In the genomic region with DNA sequence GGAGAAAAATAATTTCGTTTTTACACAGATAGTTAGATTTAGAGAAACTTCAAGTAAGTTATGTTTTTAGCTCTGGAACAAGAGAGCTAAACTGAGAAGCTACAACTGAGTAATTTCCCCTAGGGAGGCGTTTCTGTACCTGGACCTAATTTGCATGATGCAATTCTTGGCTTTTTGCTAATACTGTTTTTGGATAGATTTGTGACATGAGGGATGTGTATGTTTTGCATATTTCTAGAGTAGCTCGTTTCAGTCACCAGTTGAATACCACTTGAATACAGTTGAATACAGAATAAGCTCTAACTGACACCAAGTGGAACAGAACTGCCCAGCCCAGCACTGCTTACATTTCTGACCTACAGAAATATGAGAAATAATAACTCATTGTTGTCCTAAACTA, we compare ENCODE assay signal across 23 cellular contexts.
DNase-seq lines count a peak whose midpoint lies in the region; ATAC-seq and TF ChIP-seq lines count a peak whose summit lies in the region.
"Had no signal": no experiment of that assay in that cellular context is flagged by ENCODE, and none has a peak within 500 bp of the region (broad histone marks: within the 10 kb centered on the region; RNA-seq: fewer than 3 reads in every experiment).

No MANE protein-coding gene starts in this region.

- no peak overlapping the region for H3K23ac ChIP-seq in mesenchymal stem cell (ENCODE audit: low read length in 2 of 2)

- H3K27me3 ChIP-seq in mesenchymal stem cell (ENCODE audit: control insufficient read depth in 1 of 2, insufficient read depth in 1 of 2, low read length in 2 of 2), result no peaks in the 10 kb centered on the region
- H3K27me3 ChIP-seq: BE2C had no signal

- H3K18ac ChIP-seq in mesenchymal stem cell (ENCODE audit: low read depth in 1 of 2, low read length in 2 of 2), result no peak overlapping the region

- no peaks in the 10 kb centered on the region for H3K9me3 Mint-ChIP-seq in endothelial cell (ENCODE audit: unreplicated experiment)

- no peak overlapping the region for H2BK12ac ChIP-seq in mesenchymal stem cell (ENCODE audit: low read length in 2 of 2)

- H3K4ac ChIP-seq in mesenchymal stem cell (ENCODE audit: low read depth in 1 of 2, low read length in 2 of 2), result no peak overlapping the region

- H2BK5ac ChIP-seq in mesenchymal stem cell (ENCODE audit: low read depth, low read length, poor library complexity, severe bottlenecking), result no peak overlapping the region

- no peak overlapping the region for H3K4me2 ChIP-seq in mesenchymal stem cell (ENCODE audit: low read length, poor library complexity, severe bottlenecking)

- H3K4me3 Mint-ChIP-seq in endothelial cell (ENCODE audit: unreplicated experiment), result no peak overlapping the region
- H3K4me3 Mint-ChIP-seq: CD8-positive, alpha-beta memory T cell; IgD-negative memory B cell had no signal

- H3K4me3 ChIP-seq in mesenchymal stem cell (ENCODE audit: insufficient read depth in 1 of 2, low read depth in 1 of 2, low read length in 2 of 2), result no peak overlapping the region
- H3K4me3 ChIP-seq: GM23248, HAP-1 had no signal

- ATAC-seq in GM21717 (IDR thresholded peaks at IDR 0.05; ENCODE audit: unreplicated experiment) (peak; percentile 69), HG03432 (IDR thresholded peaks at IDR 0.05; ENCODE audit: unreplicated experiment) (peak; percentile 77), HG03159 (IDR thresholded peaks at IDR 0.05; ENCODE audit: unreplicated experiment) (no peak)
- ATAC-seq: HepG2 had no signal

- no peaks in the 10 kb centered on the region for H3K36me3 Mint-ChIP-seq in endothelial cell (ENCODE audit: low read depth, unreplicated experiment)
- H3K36me3 Mint-ChIP-seq: CD4-positive, CD25-positive, alpha-beta regulatory T cell; CD8-positive, alpha-beta memory T cell; IgD-negative memory B cell had no signal

- no peak overlapping the region for H3K27ac ChIP-seq in mesenchymal stem cell (ENCODE audit: low read length, poor library complexity, severe bottlenecking)
- H3K27ac ChIP-seq: GM23248 had no signal

- no peaks in the 10 kb centered on the region for H3K36me3 ChIP-seq in mesenchymal stem cell (ENCODE audit: control insufficient read depth in 1 of 2, insufficient read depth in 2 of 2, low read depth in 1 of 2, low read length in 2 of 2)
- H3K36me3 ChIP-seq: BE2C, HAP-1 had no signal

- no peaks in the 10 kb centered on the region for H3K27me3 Mint-ChIP-seq in endothelial cell (ENCODE audit: unreplicated experiment)
- H3K27me3 Mint-ChIP-seq: CD4-positive, CD25-positive, alpha-beta regulatory T cell; CD8-positive, alpha-beta memory T cell; IgD-negative memory B cell had no signal

- no peaks in the 10 kb centered on the region for H3K9me3 ChIP-seq in mesenchymal stem cell (ENCODE audit: control insufficient read depth, low read length)
- H3K9me3 ChIP-seq: BE2C, HAP-1 had no signal

- no peak overlapping the region for H4K8ac ChIP-seq in mesenchymal stem cell (ENCODE audit: low read length)

- DNase-seq in NCI-H526 treated with DMSO at 0.1 percent for 48 hours (lab: John Stamatoyannopoulos, UW), result peak; percentile 90
- DNase-seq in NCI-H1417 treated with DMSO at 0.1 percent for 48 hours (lab: John Stamatoyannopoulos, UW), result no peak
- DNase-seq in endothelial cell (ENCODE audit: low spot score), result no peak
- DNase-seq in mesenchymal stem cell, result no peak
- DNase-seq: ACHN; BE2C; C1 segment of cervical spinal cord; CD4-positive, CD25-positive, alpha-beta regulatory T cell; CD8-positive, alpha-beta memory T cell; COR-L47; DMS 273 treated with DMSO at 0.1 percent for 48 hours; DMS53; DND-41; EL; GM23248; Karpas-422; KBM-7 had no signal

- H3K4me1 ChIP-seq in mesenchymal stem cell (ENCODE audit: control insufficient read depth, insufficient read depth, low read depth, low read length), result no peaks in the 10 kb centered on the region
- H3K4me1 ChIP-seq: BE2C, HAP-1 had no signal

- H3K9ac ChIP-seq in mesenchymal stem cell (ENCODE audit: low read length), result no peak overlapping the region
- H3K9ac ChIP-seq: GM23248 had no signal

- 68% methylated on average over 3 of the region's 3 CpGs for WGBS in mesenchymal stem cell

- no peak overlapping the region for H2BK120ac ChIP-seq in mesenchymal stem cell (ENCODE audit: low read depth, low read length)

- no peak overlapping the region for H4K91ac ChIP-seq in mesenchymal stem cell (ENCODE audit: low read length)

- no peak overlapping the region for H2AK5ac ChIP-seq in mesenchymal stem cell (ENCODE audit: low read length, severe bottlenecking)

- no peak for TF ChIP-seq CTCF in endothelial cell (IDR thresholded peaks at IDR 0.05; ENCODE audit: unreplicated experiment)

- H3K27ac Mint-ChIP-seq in endothelial cell (ENCODE audit: unreplicated experiment), result no peak overlapping the region
- H3K27ac Mint-ChIP-seq: CD4-positive, CD25-positive, alpha-beta regulatory T cell; CD8-positive, alpha-beta memory T cell; IgD-negative memory B cell had no signal

- no peaks in the 10 kb centered on the region for H3K79me1 ChIP-seq in mesenchymal stem cell (replicated peaks; ENCODE audit: low read length, poor library complexity, severe bottlenecking)

- H2AFZ ChIP-seq in mesenchymal stem cell (ENCODE audit: low read depth, low read length), result no peak overlapping the region
- H2AFZ ChIP-seq: GM23248 had no signal

- no peak overlapping the region for H3K14ac ChIP-seq in mesenchymal stem cell (ENCODE audit: low read length in 2 of 2)

- H3K4me1 Mint-ChIP-seq in endothelial cell (ENCODE audit: unreplicated experiment), result no peaks in the 10 kb centered on the region
- H3K4me1 Mint-ChIP-seq: CD4-positive, CD25-positive, alpha-beta regulatory T cell; CD8-positive, alpha-beta memory T cell; IgD-negative memory B cell had no signal

- H2BK15ac ChIP-seq in mesenchymal stem cell (ENCODE audit: low read depth, poor library complexity, severe bottlenecking), result no peak overlapping the region
